Comparison of ENCODE assay signal across 22 cellular contexts in the genomic region with DNA sequence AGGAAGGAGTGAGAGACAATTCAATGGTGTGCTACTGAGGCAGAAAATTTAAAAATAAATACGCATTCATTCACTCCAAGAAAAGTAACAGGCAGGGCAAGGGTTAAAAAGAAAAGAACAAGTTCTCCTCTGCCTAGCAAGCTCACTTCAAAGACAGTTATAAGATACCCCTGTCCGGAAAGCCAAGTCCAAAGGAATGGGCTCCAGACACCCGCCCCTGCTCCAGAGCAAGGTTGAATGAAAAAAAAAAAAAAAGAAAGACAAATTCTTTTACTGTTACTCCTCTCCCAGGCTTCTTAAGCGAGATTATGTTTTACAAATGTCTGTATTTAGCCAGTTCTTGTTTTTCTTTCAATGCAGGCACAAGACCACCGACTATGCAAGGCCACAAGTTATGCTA. TPM values are rescaled to one million over a fixed set of nuclear protein-coding genes. Genes with fewer than 3 reads are reported as not detected.
A peak's percentile ranks its signal among the peaks of the same experiment; 100 is the strongest.
DNase-seq lines count a peak whose midpoint lies in the region; ATAC-seq, FAIRE-seq and TF ChIP-seq lines count a peak whose summit lies in the region.
"Had no signal": no experiment of that assay in that cellular context is flagged by ENCODE, and none has a peak within 500 bp of the region (broad histone marks: within the 10 kb centered on the region; RNA-seq: fewer than 3 reads in every experiment).

No MANE protein-coding gene starts in this region.

- no peak overlapping the region for H3K23ac ChIP-seq in IMR-90 (ENCODE audit: low read depth, low read length)

- BruUV-seq in IMR-90 (replicated peaks; lab: Mats Ljungman, UMichigan), result no TSS peak

- H4K20me1 ChIP-seq in IMR-90 (ENCODE audit: insufficient read depth, low read length) (peaks cover 6% of the 10 kb centered on the region; the same call in 1 of the 2 replicates), astrocyte (ENCODE audit: insufficient read depth, low read length) (peaks cover 10% of the 10 kb centered on the region), hepatocyte (ENCODE audit: insufficient read depth, poor library complexity, severe bottlenecking) (no peaks in the 10 kb centered on the region)

- H4K91ac ChIP-seq in IMR-90 (ENCODE audit: insufficient read depth, low read depth, low read length), result no peak overlapping the region

- H3K4me3 Mint-ChIP-seq in astrocyte (ENCODE audit: unreplicated experiment), result no peak overlapping the region
- H3K4me3 Mint-ChIP-seq in activated CD8-positive, alpha-beta memory T cell treated with anti-CD3 and anti-CD28 coated beads, Interleukin-2, amount 10 ng/mL, durations not matched to agents 7 days and 5 days, result no peak overlapping the region
- H3K4me3 Mint-ChIP-seq: CD14-positive monocyte, H9 had no signal

- no CpG with 5 or more reads among the region's 5 CpGs for WGBS in IMR-90 (ENCODE audit: extremely low coverage in 2 of 2, insufficient read length in 1 of 2), 2 experiments
- WGBS in hepatocyte (ENCODE audit: low lambda C conversion rate, missing lambda C conversion rate), result 44% methylated on average over 5 of the region's 5 CpGs

- H3K4me2 ChIP-seq in IMR-90 (ENCODE audit: low read depth, low read length), result no peak overlapping the region
- H3K4me2 ChIP-seq in astrocyte (ENCODE audit: low read length), result peak overlapping the region; percentile 19
- H3K4me2 ChIP-seq in hepatocyte, result peak overlapping the region; percentile 0
- H3K4me2 ChIP-seq in skeletal muscle satellite cell (ENCODE audit: low read length), result peak overlapping the region; percentile 6
- H3K4me2 ChIP-seq: PC-9 had no signal

- H3K9me3 ChIP-seq in IMR-90 (ENCODE audit: control insufficient read depth, insufficient read depth, low read length) (no peaks in the 10 kb centered on the region), astrocyte (ENCODE audit: insufficient read depth, low read depth, low read length) (no peaks in the 10 kb centered on the region), hepatocyte (ENCODE audit: low read depth) (no peaks in the 10 kb centered on the region), skeletal muscle satellite cell (replicated peaks; ENCODE audit: low read length) (no peaks in the 10 kb centered on the region)

- in situ Hi-C loops in IMR-90 (cut with MboI; ENCODE audit: low sequenced_read_pairs), result no loop called here

- H3K18ac ChIP-seq in IMR-90 (ENCODE audit: low read depth, low read length), result no peak overlapping the region

- no peaks in the 10 kb centered on the region for H3K9me3 Mint-ChIP-seq in astrocyte (ENCODE audit: unreplicated experiment)
- no peaks in the 10 kb centered on the region for H3K9me3 Mint-ChIP-seq in activated CD8-positive, alpha-beta memory T cell treated with anti-CD3 and anti-CD28 coated beads, Interleukin-2, amount 10 ng/mL, durations not matched to agents 7 days and 5 days (ENCODE audit: low read depth)

- TF ChIP-seq CTCF in IMR-90 (conservative IDR thresholded peaks at IDR 0.05; ENCODE audit: low read depth, low read length) (no peak), astrocyte (IDR thresholded peaks at IDR 0.05; ENCODE audit: insufficient read depth, low read depth, low read length) (no peak), hepatocyte (IDR thresholded peaks at IDR 0.05; ENCODE audit: poor library complexity) (no peak)

- peaks cover 71% of the 10 kb centered on the region for H3K79me2 ChIP-seq in astrocyte (ENCODE audit: insufficient read depth, low read length)
- peaks cover 19% of the 10 kb centered on the region for H3K79me2 ChIP-seq in hepatocyte

- no peak overlapping the region for H2BK120ac ChIP-seq in IMR-90 (ENCODE audit: low read depth, low read length)

- H3K79me1 ChIP-seq in IMR-90 (ENCODE audit: low read depth in 1 of 2, low read length in 2 of 2), result peaks cover 42 to 57% of the 10 kb centered on the region in 2 experiments

- TF ChIP-seq RAD21 in IMR-90 (IDR thresholded peaks at IDR 0.05; ENCODE audit: low read length), result no peak

- DNase-seq in IMR-90 (no peak), astrocyte (ENCODE audit: low read depth) (peak; percentile 55), hepatocyte (ENCODE audit: low spot score) (peak; percentile 18), NCI-H1930 (lab: John Stamatoyannopoulos, UW) (no peak)
- no peak for DNase-seq in activated CD8-positive, alpha-beta memory T cell treated with anti-CD3 and anti-CD28 coated beads, Interleukin-2, amount 10 ng/mL, durations not matched to agents 7 days and 5 days
- DNase-seq: ACHN, AML-193, COR-L47, DMS53, H9, MV-4-11, NCI-H1417 treated with DMSO at 0.1 percent for 48 hours, NCI-H2029, NCI-H2171 treated with DMSO at 0.1 percent for 48 hours, NCI-H748 treated with DMSO at 0.1 percent for 48 hours, PC-9, SJCRH30 had no signal

- no peaks in the 10 kb centered on the region for H3K4me1 Mint-ChIP-seq in astrocyte (ENCODE audit: low read depth, unreplicated experiment)
- H3K4me1 Mint-ChIP-seq in activated CD8-positive, alpha-beta memory T cell treated with anti-CD3 and anti-CD28 coated beads, Interleukin-2, amount 10 ng/mL, durations not matched to agents 7 days and 5 days, result peaks cover 30% of the 10 kb centered on the region

- FAIRE-seq in astrocyte (lab: Jason Lieb, UNC), result no peak
- FAIRE-seq: HTR-8/SVneo had no signal

- no peak for TF ChIP-seq POLR2A in IMR-90 (IDR thresholded peaks at IDR 0.05; ENCODE audit: low read depth, low read length)

- H3K9me1 ChIP-seq in IMR-90 (ENCODE audit: insufficient read depth, low read length), result 0 out of 2 replicates have a peak, but pooled peaks cover 5% of the 10 kb centered on the region

- no peak overlapping the region for H3K27ac Mint-ChIP-seq in astrocyte (ENCODE audit: unreplicated experiment)
- no peak overlapping the region for H3K27ac Mint-ChIP-seq in activated CD8-positive, alpha-beta memory T cell treated with anti-CD3 and anti-CD28 coated beads, Interleukin-2, amount 10 ng/mL, durations not matched to agents 7 days and 5 days
- H3K27ac Mint-ChIP-seq: CD14-positive monocyte, H9 had no signal

- CTCF ChIA-PET in IMR-90 (lab: Yijun Ruan, JAX), result no interaction called here
- CTCF ChIA-PET in activated CD8-positive, alpha-beta memory T cell treated with anti-CD3 and anti-CD28 coated beads, Interleukin-2, amount 10 ng/mL, durations not matched to agents 7 days and 5 days (lab: Charles Lee), result interaction anchor here (2.0 kb wide), 1 partner anchor 16 kb away, joined by 7 read pairs; no protein-coding TSS in a partner anchor

- H3K9ac ChIP-seq in IMR-90 (ENCODE audit: low read depth, low read length) (no peak overlapping the region), astrocyte (ENCODE audit: low read length) (no peak overlapping the region), skeletal muscle satellite cell (ENCODE audit: low read depth, low read length) (no peak overlapping the region)

- H3K4ac ChIP-seq in IMR-90 (ENCODE audit: low read depth, low read length), result no peak overlapping the region

- no peak overlapping the region for H2AK5ac ChIP-seq in IMR-90 (ENCODE audit: low read depth, low read length)

- peaks cover 24% of the 10 kb centered on the region for H3K27me3 Mint-ChIP-seq in astrocyte (ENCODE audit: low read depth, unreplicated experiment)
- no peaks in the 10 kb centered on the region for H3K27me3 Mint-ChIP-seq in activated CD8-positive, alpha-beta memory T cell treated with anti-CD3 and anti-CD28 coated beads, Interleukin-2, amount 10 ng/mL, durations not matched to agents 7 days and 5 days

- no peak overlapping the region for H2AK9ac ChIP-seq in IMR-90 (replicated peaks; ENCODE audit: low read depth, low read length, poor library complexity)

- POLR2A ChIA-PET in IMR-90 (lab: Charles Lee; ENCODE audit: unreplicated experiment), result no interaction called here

- H2BK5ac ChIP-seq in IMR-90 (ENCODE audit: low read depth, low read length, poor library complexity, severe bottlenecking), result no peak overlapping the region

- H3K14ac ChIP-seq in IMR-90 (replicated peaks; ENCODE audit: low read depth, low read length), result 0 out of 2 replicates have a peak overlapping the region, but pooled peaks have one; percentile 16

- intact Hi-C loops in IMR-90 (cut with micrococcal nuclease), result no loop called here

- H2BK20ac ChIP-seq in IMR-90 (ENCODE audit: low read depth, low read length), result no peak overlapping the region

- H3K4me1 ChIP-seq in IMR-90 (ENCODE audit: control insufficient read depth, insufficient read depth, low read length), result peaks cover 5% of the 10 kb centered on the region; the same call in 1 of the 2 replicates
- H3K4me1 ChIP-seq in astrocyte (ENCODE audit: insufficient read depth, low read length), result peaks cover 12% of the 10 kb centered on the region
- H3K4me1 ChIP-seq in hepatocyte (ENCODE audit: insufficient read depth), result peaks cover 14% of the 10 kb centered on the region
- H3K4me1 ChIP-seq in skeletal muscle satellite cell (ENCODE audit: control insufficient read depth, insufficient read depth, low read length), result peaks cover 31% of the 10 kb centered on the region
- H3K4me1 ChIP-seq: SJCRH30 had no signal

- ATAC-seq in IMR-90 (ENCODE audit: low read depth), result peak; percentile 24; the same call in 1 of the 2 replicates
- ATAC-seq in GM19455 (IDR thresholded peaks at IDR 0.05; ENCODE audit: unreplicated experiment), result no peak
- no peak for ATAC-seq in activated CD8-positive, alpha-beta memory T cell treated with anti-CD3 and anti-CD28 coated beads, Interleukin-2, amount 10 ng/mL, durations not matched to agents 7 days and 5 days

- H2AFZ ChIP-seq in IMR-90 (replicated peaks; ENCODE audit: low read length, poor library complexity) (no peak overlapping the region), astrocyte (ENCODE audit: low read depth, low read length) (no peak overlapping the region), hepatocyte (no peak overlapping the region)
- H2AFZ ChIP-seq: PC-9 had no signal

- H3K36me3 Mint-ChIP-seq in astrocyte (ENCODE audit: low read depth, unreplicated experiment), result peaks cover 11% of the 10 kb centered on the region
- H3K36me3 Mint-ChIP-seq in activated CD8-positive, alpha-beta memory T cell treated with anti-CD3 and anti-CD28 coated beads, Interleukin-2, amount 10 ng/mL, durations not matched to agents 7 days and 5 days, result peaks cover 23% of the 10 kb centered on the region

- no peak overlapping the region for H2BK15ac ChIP-seq in IMR-90 (ENCODE audit: low read depth, low read length)

- H3K27me3 ChIP-seq in IMR-90 (ENCODE audit: control insufficient read depth, insufficient read depth, low read length) (no peaks in the 10 kb centered on the region), astrocyte (ENCODE audit: insufficient read depth, low read length) (no peaks in the 10 kb centered on the region), hepatocyte (no peaks in the 10 kb centered on the region), skeletal muscle satellite cell (ENCODE audit: control insufficient read depth, insufficient read depth, low read length) (no peaks in the 10 kb centered on the region)
- H3K27me3 ChIP-seq: SJCRH30 had no signal

- H4K8ac ChIP-seq in IMR-90 (ENCODE audit: low read depth in 2 of 2, low read length in 2 of 2), result no peak overlapping the region

- H3K36me3 ChIP-seq in IMR-90 (ENCODE audit: control insufficient read depth, insufficient read depth, low read length) (peaks cover 6% of the 10 kb centered on the region; the same call in 1 of the 2 replicates), astrocyte (ENCODE audit: insufficient read depth, low read length) (no peaks in the 10 kb centered on the region), hepatocyte (replicated peaks; ENCODE audit: insufficient read depth, low read depth) (no peaks in the 10 kb centered on the region), skeletal muscle satellite cell (ENCODE audit: insufficient read depth, low read length) (no peaks in the 10 kb centered on the region)

- no peak overlapping the region for H3K27ac ChIP-seq in IMR-90 (ENCODE audit: insufficient read depth, low read length)
- H3K27ac ChIP-seq in astrocyte (ENCODE audit: low read depth, low read length), result no peak overlapping the region
- peak overlapping the region; percentile 1 for H3K27ac ChIP-seq in hepatocyte
- H3K27ac ChIP-seq: HL-60, PC-9, SJCRH30 had no signal

- H3K56ac ChIP-seq in IMR-90 (ENCODE audit: extremely low read depth, insufficient read depth, low read length), result no peak overlapping the region

- dilution Hi-C loops in IMR-90 (cut with HindIII; ENCODE audit: low sequenced_read_pairs, unreplicated experiment), result no loop called here

- no peak overlapping the region for H3K4me3 ChIP-seq in IMR-90 (ENCODE audit: insufficient read depth, low read depth, low read length)
- no peak overlapping the region for H3K4me3 ChIP-seq in astrocyte (ENCODE audit: insufficient read depth, low read depth, low read length)
- no peak overlapping the region for H3K4me3 ChIP-seq in hepatocyte
- H3K4me3 ChIP-seq in skeletal muscle satellite cell (ENCODE audit: low read length), result no peak overlapping the region
- H3K4me3 ChIP-seq: PC-9, SJCRH30 had no signal

- no peak overlapping the region for H4K5ac ChIP-seq in IMR-90 (ENCODE audit: low read depth, low read length)

- no peaks in the 10 kb centered on the region for H3K9me2 ChIP-seq in hepatocyte (replicated peaks; ENCODE audit: insufficient read depth)

RNA-seq across cellular contexts. Expression of a gene that starts 9.1 kb away (rescaled TPM):
- total RNA-seq in IMR-90 (2012; rRNA removed) (1.3 and 1.4 TPM in 2 replicates), astrocyte (0.50 and 0.77 TPM in 2 replicates), hepatocyte (0.93 and 4.4 TPM in 2 replicates)
- polyA plus RNA-seq in IMR-90 (2012; rRNA removed) (2.5 and 3.6 TPM in 2 replicates), hepatocyte (3.2 and 4.5 TPM in 2 replicates)
- 3.5 and 4.5 TPM in 2 replicates for polyA plus RNA-seq in IMR-90 (2012; cell fraction: cytosol; rRNA removed)
- 3.9 and 4.1 TPM in 2 replicates for polyA plus RNA-seq in IMR-90 (2012; cell fraction: nucleus; rRNA removed; ENCODE audit: low replicate concordance)
- 2.0 TPM in 2 replicates for total RNA-seq in skeletal muscle satellite cell (2012; rRNA removed)
- 10 to 100 TPM; 14.5 to 32.0 TPM for total RNA-seq in activated CD8-positive, alpha-beta memory T cell treated with anti-CD3 and anti-CD28 coated beads, Interleukin-2, amount 10 ng/mL, durations not matched to agents 7 days and 5 days

Comparison
In these comparisons a context has a peak if more than half of its experiments do, and no peak if none do; other contexts are left out.
1. DNase-seq: peak in astrocyte (single experiment) and hepatocyte (single experiment); none in IMR-90 (single experiment), NCI-H1930 (0 of 2) and activated CD8-positive, alpha-beta memory T cell treated with anti-CD3 and anti-CD28 coated beads, Interleukin-2, amount 10 ng/mL, durations not matched to agents 7 days and 5 days (single experiment).